8 cellular contexts compared by ENCODE assay signal in genomic region chr2:205680067-205680466, GRCh38. TPM values are rescaled to one million over a fixed set of nuclear protein-coding genes. Genes with fewer than 3 reads are reported as not detected.
DNase-seq lines count a peak whose midpoint lies in the region; ATAC-seq and TF ChIP-seq lines count a peak whose summit lies in the region.

No MANE protein-coding gene starts in this region.

- no peaks in the 10 kb centered on the region for H3K9me3 ChIP-seq in DOHH2 (ENCODE audit: control insufficient read depth, insufficient read depth, low read length)

- H3K27ac Mint-ChIP-seq in activated CD8-positive, alpha-beta memory T cell treated with anti-CD3 and anti-CD28 coated beads, Interleukin-2, amount 10 ng/mL, durations not matched to agents 7 days and 5 days = no peak overlapping the region
- no peak overlapping the region for H3K27ac Mint-ChIP-seq in osteocyte (ENCODE audit: unreplicated experiment)

- peaks cover 12% of the 10 kb centered on the region for H3F3A ChIP-seq in DOHH2 (ENCODE audit: control insufficient read depth, insufficient read depth)

- no peaks in the 10 kb centered on the region for H4K20me1 ChIP-seq in DOHH2 (ENCODE audit: control insufficient read depth, insufficient read depth, low read depth, low read length)

- peaks cover 41% of the 10 kb centered on the region for H3K4me1 ChIP-seq in DOHH2 (ENCODE audit: control insufficient read depth, low read length)

- H3K27ac ChIP-seq in DOHH2 (ENCODE audit: low read depth, low read length) = no peak overlapping the region

- peak; percentile 53 for ATAC-seq in GM21515 (IDR thresholded peaks at IDR 0.05; ENCODE audit: unreplicated experiment)
- peak; percentile 43 for ATAC-seq in activated CD8-positive, alpha-beta memory T cell treated with anti-CD3 and anti-CD28 coated beads, Interleukin-2, amount 10 ng/mL, durations not matched to agents 7 days and 5 days
- no peak for ATAC-seq in GM19023 (IDR thresholded peaks at IDR 0.05; ENCODE audit: unreplicated experiment)

- DNase-seq in HT-29 (ENCODE audit: low spot score) (peak; percentile 85), NCI-H82 treated with DMSO at 0.1 percent for 48 hours (lab: John Stamatoyannopoulos, UW; ENCODE audit: unreplicated experiment) (peak; percentile 87), fibroblast of pulmonary artery (ENCODE audit: low read depth) (peak; percentile 91), osteocyte (ENCODE audit: extremely low spot score, unreplicated experiment) (no peak)
- peak; percentile 49 for DNase-seq in activated CD8-positive, alpha-beta memory T cell treated with anti-CD3 and anti-CD28 coated beads, Interleukin-2, amount 10 ng/mL, durations not matched to agents 7 days and 5 days

- H3K36me3 ChIP-seq in DOHH2 (ENCODE audit: control insufficient read depth, low read length) = no peaks in the 10 kb centered on the region

- H3K36me3 Mint-ChIP-seq in activated CD8-positive, alpha-beta memory T cell treated with anti-CD3 and anti-CD28 coated beads, Interleukin-2, amount 10 ng/mL, durations not matched to agents 7 days and 5 days = no peaks in the 10 kb centered on the region
- no peaks in the 10 kb centered on the region for H3K36me3 Mint-ChIP-seq in osteocyte (ENCODE audit: unreplicated experiment)

- H3K79me2 ChIP-seq in DOHH2 (ENCODE audit: control insufficient read depth, low read length) = peaks cover 19% of the 10 kb centered on the region

- peak overlapping the region; percentile 43 for H3K4me2 ChIP-seq in DOHH2 (ENCODE audit: low read length)

- TF ChIP-seq CTCF in DOHH2 (IDR thresholded peaks at IDR 0.05; ENCODE audit: low read depth, low read length, poor library complexity, severe bottlenecking) (peak; percentile 88), fibroblast of pulmonary artery (IDR thresholded peaks at IDR 0.05; ENCODE audit: low read length, missing control alignments) (peak; percentile 66), osteocyte (IDR thresholded peaks at IDR 0.05) (peak; percentile 74)

- peaks cover 9% of the 10 kb centered on the region for H3K4me1 Mint-ChIP-seq in activated CD8-positive, alpha-beta memory T cell treated with anti-CD3 and anti-CD28 coated beads, Interleukin-2, amount 10 ng/mL, durations not matched to agents 7 days and 5 days
- peaks cover 37% of the 10 kb centered on the region for H3K4me1 Mint-ChIP-seq in osteocyte (ENCODE audit: unreplicated experiment)

- CTCF ChIA-PET in activated CD8-positive, alpha-beta memory T cell treated with anti-CD3 and anti-CD28 coated beads, Interleukin-2, amount 10 ng/mL, durations not matched to agents 7 days and 5 days (lab: Charles Lee) = interaction anchor here (1.0 to 1.1 kb wide), 2 partner anchors 16 to 27 kb away, joined by 4 read pairs; no protein-coding TSS in a partner anchor

- H3K9me2 ChIP-seq in DOHH2 (replicated peaks; ENCODE audit: control insufficient read depth, low read length) = no peaks in the 10 kb centered on the region

- H3K27me3 Mint-ChIP-seq in activated CD8-positive, alpha-beta memory T cell treated with anti-CD3 and anti-CD28 coated beads, Interleukin-2, amount 10 ng/mL, durations not matched to agents 7 days and 5 days = peaks cover 52% of the 10 kb centered on the region
- H3K27me3 Mint-ChIP-seq in osteocyte (ENCODE audit: unreplicated experiment) = no peaks in the 10 kb centered on the region

- H3K4me3 ChIP-seq in DOHH2 (ENCODE audit: low read length) = no peak overlapping the region; the same call in 1 of the 2 replicates
- no peak overlapping the region for H3K4me3 ChIP-seq in fibroblast of pulmonary artery (replicated peaks; ENCODE audit: low read depth, low read length)

- H3K4me3 Mint-ChIP-seq in activated CD8-positive, alpha-beta memory T cell treated with anti-CD3 and anti-CD28 coated beads, Interleukin-2, amount 10 ng/mL, durations not matched to agents 7 days and 5 days = no peak overlapping the region
- no peak overlapping the region for H3K4me3 Mint-ChIP-seq in osteocyte (ENCODE audit: unreplicated experiment)

- H3K27me3 ChIP-seq in DOHH2 (ENCODE audit: control insufficient read depth, low read length) = no peaks in the 10 kb centered on the region

- H3K9me3 Mint-ChIP-seq in activated CD8-positive, alpha-beta memory T cell treated with anti-CD3 and anti-CD28 coated beads, Interleukin-2, amount 10 ng/mL, durations not matched to agents 7 days and 5 days (ENCODE audit: low read depth) = no peaks in the 10 kb centered on the region
- H3K9me3 Mint-ChIP-seq in osteocyte (ENCODE audit: unreplicated experiment) = no peaks in the 10 kb centered on the region

RNA-seq across cellular contexts. Expression of gene NRP2, which starts 2.2 kb away (rescaled TPM):
- total RNA-seq in HT-29 (2014; rRNA removed; shearing (Covaris generic)) = 1.1 and 1.2 TPM in 2 replicates
- 1 to 10 TPM in 1 of 2 experiments, under 1 TPM in 1; 0.26 to 5.7 TPM for total RNA-seq in activated CD8-positive, alpha-beta memory T cell treated with anti-CD3 and anti-CD28 coated beads, Interleukin-2, amount 10 ng/mL, durations not matched to agents 7 days and 5 days
- 52.4 and 58.4 TPM in 2 replicates for total RNA-seq in osteocyte
